22 cellular contexts compared by ENCODE assay signal in the genomic region with DNA sequence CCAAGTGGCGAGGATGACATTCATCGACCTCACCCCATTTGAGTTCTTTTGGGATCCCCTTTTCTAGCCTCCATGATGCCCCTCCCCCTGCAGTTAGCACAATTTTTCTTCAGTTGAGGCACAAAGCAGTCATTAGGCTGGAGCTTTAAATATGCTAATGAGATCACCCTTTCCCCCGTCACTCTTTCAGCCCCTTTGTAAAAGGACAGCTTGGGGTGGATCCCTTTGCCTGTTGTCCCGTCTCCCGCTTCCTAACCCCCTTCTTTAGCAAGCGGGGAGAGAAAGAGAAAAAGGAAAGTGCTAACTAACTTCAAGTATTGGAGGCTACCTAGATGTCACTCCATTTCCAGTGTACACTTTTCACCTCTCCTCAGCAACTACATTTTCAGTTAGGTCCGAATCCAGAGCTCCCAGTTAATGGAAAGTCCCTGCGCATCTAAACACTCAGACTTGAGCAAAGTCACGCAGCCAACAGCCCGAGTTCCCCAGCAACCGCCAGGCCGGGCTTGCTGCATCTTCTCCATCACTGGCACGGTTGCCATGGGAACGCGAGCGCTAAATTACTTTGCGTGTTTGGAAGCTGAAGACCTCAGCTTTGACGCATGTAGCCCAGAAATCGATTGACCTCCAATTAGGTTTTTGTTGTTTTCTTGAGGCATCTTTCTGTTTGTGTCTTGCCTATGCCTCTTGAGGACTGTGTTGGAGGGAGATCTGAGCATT.
DNase-seq lines count a peak whose midpoint lies in the region; ATAC-seq and TF ChIP-seq lines count a peak whose summit lies in the region.
"Had no signal": no experiment of that assay in that cellular context is flagged by ENCODE, and none has a peak within 500 bp of the region (broad histone marks: within the 10 kb centered on the region; RNA-seq: fewer than 3 reads in every experiment).

No MANE protein-coding gene starts in this region.

- H2AFZ ChIP-seq in H9 (ENCODE audit: low read length) = no peak overlapping the region
- no peak overlapping the region for H2AFZ ChIP-seq in neuron (ENCODE audit: low read depth, low read length)

- H2BK5ac ChIP-seq in H9 (ENCODE audit: insufficient read length, low read length) = no peak overlapping the region

- H3K4me3 Mint-ChIP-seq in H9 (peak overlapping the region in 1 of 2 experiments; percentile 67; a peak in 4 of 5 replicates), glutamatergic neuron (ENCODE audit: unreplicated experiment) (peak overlapping the region; percentile 38)
- H3K4me3 Mint-ChIP-seq: activated naive CD8-positive, alpha-beta T cell treated with anti-CD3 and anti-CD28 coated beads, Interleukin-2, amount 50 U/mL, for 24 hours; activated T-helper 17 cell treated with anti-CD3 and anti-CD28 coated beads, Interleukin-2, amount 50 U/mL, for 72 hours; CD4-positive, alpha-beta memory T cell; stimulated activated naive CD8-positive, alpha-beta T cell treated with anti-CD3 and anti-CD28 coated beads, Interleukin-15, Interleukin-2, amounts not matched to agents 100 ng/mL and 50 ng/mL, for 24 hours had no signal

- no peak overlapping the region for H2BK12ac ChIP-seq in H9 (ENCODE audit: insufficient read length, low read depth, low read length)

- no peak overlapping the region for H3K23ac ChIP-seq in H9 (ENCODE audit: insufficient read length, low read depth, low read length)

- H3K79me2 ChIP-seq in H9 (ENCODE audit: insufficient read depth, low read length) = no peaks in the 10 kb centered on the region

- DNase-seq in H9 (peak; percentile 50), anterior cingulate cortex (lab: John Stamatoyannopoulos, UW) (peak in 42 of 58 donors; percentile 1 to 76 (median 24)), glutamatergic neuron (peak; percentile 65), NCI-H446 treated with DMSO at 0.1 percent for 48 hours (lab: John Stamatoyannopoulos, UW) (no peak), erythroblast (lab: John Stamatoyannopoulos, UW) (no peak), HAP-1 (ENCODE audit: low spot score in 2 of 2) (no peak)
- DNase-seq: activated naive CD8-positive, alpha-beta T cell treated with anti-CD3 and anti-CD28 coated beads, Interleukin-2, amount 50 U/mL, for 24 hours; CD4-positive, alpha-beta memory T cell; DMS79; effector CD4-positive, alpha-beta T cell; NCI-H1105; NCI-H2081 treated with DMSO at 0.1 percent for 48 hours; NCI-H82; transverse colon had no signal

- no peaks in the 10 kb centered on the region for H3K27me3 ChIP-seq in H9 (ENCODE audit: insufficient read depth, low read length)
- no peaks in the 10 kb centered on the region for H3K27me3 ChIP-seq in neuron (ENCODE audit: insufficient read depth, low read length)
- H3K27me3 ChIP-seq in HAP-1 (ENCODE audit: low read depth) = no peaks in the 10 kb centered on the region
- H3K27me3 ChIP-seq: SJSA1, transverse colon had no signal

- no peak overlapping the region for H2BK20ac ChIP-seq in H9 (ENCODE audit: low read depth, low read length, poor library complexity, severe bottlenecking)

- peaks cover 6% of the 10 kb centered on the region; the same call in 1 of the 2 replicates for H3K4me1 ChIP-seq in H9 (ENCODE audit: insufficient read depth, low read length)
- peaks cover 36% of the 10 kb centered on the region for H3K4me1 ChIP-seq in neuron (ENCODE audit: insufficient read depth, low read length)
- peaks cover 7% of the 10 kb centered on the region; the same call in 1 of the 2 replicates for H3K4me1 ChIP-seq in HAP-1
- H3K4me1 ChIP-seq: transverse colon had no signal

- H3K27ac ChIP-seq in H9 (ENCODE audit: insufficient read length, low read depth, low read length) = peak overlapping the region; percentile 39
- H3K27ac ChIP-seq: SJSA1, transverse colon had no signal

- no peak for ATAC-seq in GM19455 (IDR thresholded peaks at IDR 0.05; ENCODE audit: unreplicated experiment)
- ATAC-seq: activated CD4-positive, CD25-positive, alpha-beta regulatory T cell treated with anti-CD3 and anti-CD28 coated beads, Interleukin-2, amount 50 U/mL, for 24 hours; activated naive CD8-positive, alpha-beta T cell treated with anti-CD3 and anti-CD28 coated beads, Interleukin-2, amount 50 U/mL, for 24 hours; activated T-helper 17 cell treated with anti-CD3 and anti-CD28 coated beads, Interleukin-2, amount 50 U/mL, for 72 hours had no signal

- H3K27ac Mint-ChIP-seq in H9 (peak overlapping the region; percentile 53 to 71 (median 66); a peak in 5 of 7 replicates), glutamatergic neuron (ENCODE audit: unreplicated experiment) (no peak overlapping the region)
- H3K27ac Mint-ChIP-seq: activated naive CD8-positive, alpha-beta T cell treated with anti-CD3 and anti-CD28 coated beads, Interleukin-2, amount 50 U/mL, for 24 hours; activated T-helper 17 cell treated with anti-CD3 and anti-CD28 coated beads, Interleukin-2, amount 50 U/mL, for 72 hours; progenitor cell of endocrine pancreas; stimulated activated naive CD8-positive, alpha-beta T cell treated with anti-CD3 and anti-CD28 coated beads, Interleukin-15, Interleukin-2, amounts not matched to agents 100 ng/mL and 50 ng/mL, for 24 hours had no signal

- H3K27me3 Mint-ChIP-seq in H9 (ENCODE audit: low read depth) (peaks cover under 1% of the 10 kb centered on the region; the same call in 1 of the 2 replicates), glutamatergic neuron (ENCODE audit: unreplicated experiment) (peaks cover 4% of the 10 kb centered on the region)
- H3K27me3 Mint-ChIP-seq: activated T-helper 17 cell treated with anti-CD3 and anti-CD28 coated beads, Interleukin-2, amount 50 U/mL, for 72 hours; CD4-positive, alpha-beta memory T cell; stimulated activated naive CD8-positive, alpha-beta T cell treated with anti-CD3 and anti-CD28 coated beads, Interleukin-15, Interleukin-2, amounts not matched to agents 100 ng/mL and 50 ng/mL, for 24 hours had no signal

- H3K9me3 Mint-ChIP-seq in H9 (peaks cover 72% of the 10 kb centered on the region in 2 experiments), glutamatergic neuron (ENCODE audit: unreplicated experiment) (no peaks in the 10 kb centered on the region)
- H3K9me3 Mint-ChIP-seq: activated naive CD8-positive, alpha-beta T cell treated with anti-CD3 and anti-CD28 coated beads, Interleukin-2, amount 50 U/mL, for 24 hours; activated T-helper 17 cell treated with anti-CD3 and anti-CD28 coated beads, Interleukin-2, amount 50 U/mL, for 72 hours; CD4-positive, alpha-beta memory T cell; stimulated activated naive CD8-positive, alpha-beta T cell treated with anti-CD3 and anti-CD28 coated beads, Interleukin-15, Interleukin-2, amounts not matched to agents 100 ng/mL and 50 ng/mL, for 24 hours had no signal

- no peaks in the 10 kb centered on the region for H4K20me1 ChIP-seq in H9 (ENCODE audit: control insufficient read depth, insufficient read depth, insufficient read length)

- no peak overlapping the region for H3T11ph ChIP-seq in H9 (ENCODE audit: low read length)

- no peak overlapping the region for H3K56ac ChIP-seq in H9 (ENCODE audit: insufficient read length, low read depth, low read length)

- in situ Hi-C loops in HAP-1 (cut with MboI; ENCODE audit: low sequenced_read_pairs) = no loop called here

- no peak overlapping the region for H2BK120ac ChIP-seq in H9 (ENCODE audit: low read depth, low read length, poor library complexity, severe bottlenecking)

- H3K4me2 ChIP-seq in H9 (ENCODE audit: insufficient read depth, insufficient read length, low read length) = peak overlapping the region; percentile 58

- no peak overlapping the region for H3K4ac ChIP-seq in H9 (ENCODE audit: low read depth, low read length)

- H3K14ac ChIP-seq in H9 (ENCODE audit: insufficient read depth, low read length) = no peak overlapping the region; the same call in 1 of the 2 replicates

- peak overlapping the region; percentile 29 for H3K4me3 ChIP-seq in neuron (ENCODE audit: low read length)
- no peak overlapping the region for H3K4me3 ChIP-seq in HAP-1
- H3K4me3 ChIP-seq: lung, SJSA1, transverse colon had no signal

- H3K9ac ChIP-seq in H9 (ENCODE audit: extremely low read depth, insufficient read length, low read length) = no peak overlapping the region

- H4K91ac ChIP-seq in H9 (ENCODE audit: insufficient read length, low read depth, low read length) = no peak overlapping the region

- H2BK15ac ChIP-seq in H9 (ENCODE audit: low read depth, low read length) = no peak overlapping the region

- WGBS in H9 (ENCODE audit: extremely low coverage, insufficient read length, low lambda C conversion rate) = no CpG with 5 or more reads among the region's 19 CpGs

- no peak overlapping the region for H4K8ac ChIP-seq in H9 (replicated peaks; ENCODE audit: insufficient read length, low read depth, low read length)

- H3K23me2 ChIP-seq in H9 (ENCODE audit: insufficient read length, low read depth, low read length, poor library complexity, severe bottlenecking) = no peaks in the 10 kb centered on the region

- H3K36me3 Mint-ChIP-seq in H9 (ENCODE audit: insufficient read depth in 1 of 3, low read depth in 3 of 3) (peaks cover 2 to 12% (median 11%) of the 10 kb centered on the region in 3 experiments; a peak in 6 of 7 replicates), glutamatergic neuron (ENCODE audit: unreplicated experiment) (no peaks in the 10 kb centered on the region)
- H3K36me3 Mint-ChIP-seq: CD4-positive, alpha-beta memory T cell had no signal

- H2AK5ac ChIP-seq in H9 (ENCODE audit: insufficient read length, low read length) = no peak overlapping the region

- H3K9me3 ChIP-seq in H9 (ENCODE audit: control insufficient read depth, low read depth, low read length) (peaks cover 46% of the 10 kb centered on the region), neuron (ENCODE audit: low read length) (no peaks in the 10 kb centered on the region), HAP-1 (no peaks in the 10 kb centered on the region)
- H3K9me3 ChIP-seq: SJSA1, transverse colon had no signal

- no peaks in the 10 kb centered on the region for H3K79me1 ChIP-seq in H9 (ENCODE audit: insufficient read depth, low read depth, low read length, poor library complexity, severe bottlenecking)

- H3K4me1 Mint-ChIP-seq in H9 (peaks cover 37 to 42% of the 10 kb centered on the region in 2 experiments), glutamatergic neuron (ENCODE audit: low read depth, unreplicated experiment) (peaks cover 5% of the 10 kb centered on the region)
- H3K4me1 Mint-ChIP-seq: activated naive CD8-positive, alpha-beta T cell treated with anti-CD3 and anti-CD28 coated beads, Interleukin-2, amount 50 U/mL, for 24 hours had no signal

- TF ChIP-seq POLR2A in erythroblast (IDR thresholded peaks at IDR 0.05; ENCODE audit: low read length) = no peak

- H4K5ac ChIP-seq in H9 (ENCODE audit: insufficient read length, low read depth, low read length) = no peak overlapping the region

- H3K18ac ChIP-seq in H9 (ENCODE audit: insufficient read length, low read depth, low read length) = no peak overlapping the region

- no peaks in the 10 kb centered on the region for H3K36me3 ChIP-seq in neuron (ENCODE audit: insufficient read depth, low read length)
- H3K36me3 ChIP-seq in HAP-1 (replicated peaks) = no peaks in the 10 kb centered on the region
- H3K36me3 ChIP-seq: SJSA1, transverse colon had no signal

- TF ChIP-seq CTCF in H9 (conservative IDR thresholded peaks at IDR 0.05) = no peak
- no peak for TF ChIP-seq CTCF in glutamatergic neuron (IDR thresholded peaks at IDR 0.05; ENCODE audit: partially characterized antibody, unreplicated experiment)

Comparison
In these comparisons a context has a peak if more than half of its experiments do, and no peak if none do; other contexts are left out.
1. DNase-seq: peak in H9 (single experiment), anterior cingulate cortex (42 of 58) and glutamatergic neuron (single experiment); none in NCI-H446 treated with DMSO at 0.1 percent for 48 hours (single experiment), erythroblast (0 of 2) and HAP-1 (0 of 2).